ENCODE assay signal across 21 cellular contexts in the genomic region with DNA sequence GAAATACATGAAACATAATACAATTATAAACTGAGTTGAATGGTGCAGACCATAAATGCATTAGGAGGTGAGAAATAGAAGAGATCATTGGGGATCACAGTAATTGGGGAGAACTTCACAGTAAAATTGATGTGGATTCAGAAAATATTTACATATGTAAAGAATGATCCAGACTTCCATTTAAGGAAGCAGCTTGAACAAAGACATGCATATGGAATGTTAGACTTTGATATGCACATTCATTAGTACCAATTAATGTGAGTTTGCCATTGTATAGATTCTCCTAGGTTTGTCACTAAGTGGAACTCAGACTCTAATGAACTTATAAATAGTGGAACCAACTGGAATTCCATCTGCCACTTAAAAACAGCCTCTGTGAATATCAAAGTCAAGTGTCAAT.
A peak's percentile ranks its signal among the peaks of the same experiment; 100 is the strongest.
DNase-seq lines count a peak whose midpoint lies in the region; FAIRE-seq and TF ChIP-seq lines count a peak whose summit lies in the region.
"Had no signal": no experiment of that assay in that cellular context is flagged by ENCODE, and none has a peak within 500 bp of the region (broad histone marks: within the 10 kb centered on the region; RNA-seq: fewer than 3 reads in every experiment).

No MANE protein-coding gene starts in this region.

- H3K9ac ChIP-seq in HUES6 (ENCODE audit: low read length), result no peak overlapping the region
- no peak overlapping the region for H3K9ac ChIP-seq in H1 (replicated peaks in 1 of 4; ENCODE audit: extremely low read depth in 1 of 4, low read depth in 3 of 4, low read length in 3 of 4)

- H3K79me1 ChIP-seq in H1 (ENCODE audit: low read depth, low read length), result no peaks in the 10 kb centered on the region

- H2AFZ ChIP-seq in H1 (ENCODE audit: low read length), result no peak overlapping the region
- no peak overlapping the region for H2AFZ ChIP-seq in osteoblast (ENCODE audit: low read length)

- H3K9me3 ChIP-seq in HUES6 (ENCODE audit: control insufficient read depth, insufficient read depth, low read depth, low read length) (no peaks in the 10 kb centered on the region; the same call in 1 of the 2 replicates), H1 (ENCODE audit: insufficient read depth in 2 of 2, low read depth in 1 of 2, low read length in 1 of 2) (no peaks in the 10 kb centered on the region), iPS DF 6.9 (ENCODE audit: control insufficient read depth, insufficient read depth, low read length) (no peaks in the 10 kb centered on the region), osteoblast (ENCODE audit: low read depth, low read length) (no peaks in the 10 kb centered on the region), left ventricle myocardium inferior (replicated peaks) (peaks cover 21% of the 10 kb centered on the region), adrenal gland (replicated peaks in 1 of 3) (no peaks in the 10 kb centered on the region)
- H3K9me3 ChIP-seq: BE2C had no signal

- H2AK5ac ChIP-seq in H1 (ENCODE audit: low read depth, low read length), result no peak overlapping the region

- H2BK15ac ChIP-seq in H1 (ENCODE audit: low read length), result no peak overlapping the region

- TF ChIP-seq EP300 in H1 (IDR thresholded peaks at IDR 0.05; ENCODE audit: borderline replicate concordance in 1 of 2, low read depth in 2 of 2, low read length in 2 of 2), result no peak

- TF ChIP-seq POLR2A in H1 (IDR thresholded peaks at IDR 0.05; ENCODE audit: control extremely low read depth in 1 of 2, low read depth in 2 of 2, low read length in 2 of 2) (no peak), adrenal gland (IDR thresholded peaks at IDR 0.05) (no peak)

- H3K4me1 ChIP-seq in HUES6 (ENCODE audit: control insufficient read depth, insufficient read depth, low read length) (peaks cover 21% of the 10 kb centered on the region; the same call in 1 of the 2 replicates), H1 (replicated peaks in 1 of 4; ENCODE audit: control insufficient read depth in 3 of 4, insufficient read depth in 4 of 4, low read length in 3 of 4) (peaks cover 0 to 4% (median 0%) of the 10 kb centered on the region in 4 experiments; a peak in 2 of 7 replicates), iPS DF 6.9 (ENCODE audit: control insufficient read depth, insufficient read depth, low read length) (no peaks in the 10 kb centered on the region; the same call in 1 of the 2 replicates), osteoblast (ENCODE audit: insufficient read depth, low read length) (no peaks in the 10 kb centered on the region), left ventricle myocardium inferior (no peaks in the 10 kb centered on the region), adrenal gland (replicated peaks in 1 of 2) (no peaks in the 10 kb centered on the region)
- H3K4me1 ChIP-seq: BE2C had no signal

- H4K20me1 ChIP-seq in H1 (replicated peaks in 1 of 2; ENCODE audit: control insufficient read depth in 1 of 2, insufficient read depth in 2 of 2, low read length in 2 of 2) (no peaks in the 10 kb centered on the region), osteoblast (ENCODE audit: insufficient read depth, low read length) (no peaks in the 10 kb centered on the region)

- H3K36me3 ChIP-seq in HUES6 (ENCODE audit: control insufficient read depth, insufficient read depth, low read length) (no peaks in the 10 kb centered on the region), H1 (ENCODE audit: control insufficient read depth in 2 of 4, insufficient read depth in 4 of 4, low read length in 3 of 4) (no peaks in the 10 kb centered on the region), iPS DF 6.9 (ENCODE audit: control insufficient read depth, insufficient read depth, low read length) (no peaks in the 10 kb centered on the region), osteoblast (ENCODE audit: insufficient read depth, low read length) (no peaks in the 10 kb centered on the region), left ventricle myocardium inferior (no peaks in the 10 kb centered on the region), adrenal gland (replicated peaks in 1 of 2) (no peaks in the 10 kb centered on the region)
- H3K36me3 ChIP-seq: BE2C had no signal

- no peak for FAIRE-seq in H1 (lab: Jason Lieb, UNC)
- FAIRE-seq: A204.1, GM12878, H54 had no signal

- no peak overlapping the region for H4K91ac ChIP-seq in H1 (replicated peaks; ENCODE audit: insufficient read length, low read length)

- H2BK120ac ChIP-seq in H1 (replicated peaks; ENCODE audit: low read depth, low read length), result no peak overlapping the region

- no peak overlapping the region for H3K14ac ChIP-seq in H1 (ENCODE audit: insufficient read length)

- H2BK5ac ChIP-seq in H1 (ENCODE audit: low read depth, low read length), result no peak overlapping the region

- POLR2A ChIA-PET in H1 (lab: Charles Lee; ENCODE audit: partially characterized antibody), result no interaction called here

- H4K8ac ChIP-seq in H1 (ENCODE audit: extremely low read depth, insufficient read depth, low read length), result no peak overlapping the region

- H3K23ac ChIP-seq in H1 (ENCODE audit: insufficient read length), result no peak overlapping the region

- no peak for TF ChIP-seq RAD21 in H1 (IDR thresholded peaks at IDR 0.05 in 1 of 2, conservative IDR thresholded peaks at IDR 0.05 in 1 of 2; ENCODE audit: low read depth in 2 of 2, low read length in 2 of 2)

- no peak overlapping the region for H4K5ac ChIP-seq in H1 (ENCODE audit: insufficient read length, low read depth, low read length)

- CTCF ChIA-PET in H1 (lab: Charles Lee; ENCODE audit: partially characterized antibody), result no interaction called here

- H3K27ac ChIP-seq in HUES6 (ENCODE audit: low read depth, low read length) (peak overlapping the region; percentile 48; the same call in 1 of the 2 replicates), H1 (ENCODE audit: low read depth, low read length) (no peak overlapping the region), iPS DF 6.9 (ENCODE audit: low read length) (no peak overlapping the region), osteoblast (ENCODE audit: low read depth, low read length) (no peak overlapping the region), left ventricle myocardium inferior (replicated peaks) (no peak overlapping the region), adrenal gland (no peak overlapping the region)

- TF ChIP-seq CTCF in H1 (IDR thresholded peaks at IDR 0.05; ENCODE audit: control extremely low read depth in 1 of 3, insufficient read depth in 1 of 3, low read depth in 1 of 3, low read length in 3 of 3) (no peak), osteoblast (IDR thresholded peaks at IDR 0.05; ENCODE audit: extremely low read depth, low read depth, low read length) (no peak), left ventricle myocardium inferior (IDR thresholded peaks at IDR 0.05; ENCODE audit: borderline replicate concordance) (no peak), adrenal gland (IDR thresholded peaks at IDR 0.05) (no peak)

- no peaks in the 10 kb centered on the region for H3K27me3 ChIP-seq in HUES6 (ENCODE audit: control insufficient read depth, insufficient read depth, low read length)
- peaks cover 0 to 1% (median 0%) of the 10 kb centered on the region in 4 experiments; a peak in 1 of 7 replicates for H3K27me3 ChIP-seq in H1 (replicated peaks in 1 of 4; ENCODE audit: control insufficient read depth in 3 of 4, extremely low read depth in 1 of 4, insufficient read depth in 3 of 4, low read length in 3 of 4)
- no peaks in the 10 kb centered on the region for H3K27me3 ChIP-seq in iPS DF 6.9 (ENCODE audit: control insufficient read depth, insufficient read depth, low read length)
- H3K27me3 ChIP-seq in osteoblast (ENCODE audit: insufficient read depth, low read length), result no peaks in the 10 kb centered on the region
- no peaks in the 10 kb centered on the region for H3K27me3 ChIP-seq in left ventricle myocardium inferior (ENCODE audit: low read depth)
- no peaks in the 10 kb centered on the region for H3K27me3 ChIP-seq in adrenal gland
- H3K27me3 ChIP-seq: BE2C had no signal

- H2BK20ac ChIP-seq in H1 (ENCODE audit: low read length), result no peak overlapping the region

- H3K18ac ChIP-seq in H1 (ENCODE audit: extremely low read depth, low read length), result no peak overlapping the region

- no peak overlapping the region for H3K56ac ChIP-seq in H1 (replicated peaks; ENCODE audit: insufficient read length, low read depth, low read length)

- no peak overlapping the region for H3K4ac ChIP-seq in H1 (replicated peaks; ENCODE audit: insufficient read length, low read depth, low read length)

- H3K79me2 ChIP-seq in H1 (ENCODE audit: control insufficient read depth in 1 of 2, insufficient read depth in 2 of 2, low read length in 2 of 2) (no peaks in the 10 kb centered on the region), osteoblast (ENCODE audit: insufficient read depth, low read length) (no peaks in the 10 kb centered on the region)

- H2BK12ac ChIP-seq in H1 (ENCODE audit: low read depth, low read length), result no peak overlapping the region

- H3K4me2 ChIP-seq in H1 (ENCODE audit: insufficient read depth in 1 of 2, low read depth in 2 of 2, low read length in 2 of 2) (peak overlapping the region in 1 of 2 experiments; percentile 25; a peak in 1 of 4 replicates), osteoblast (ENCODE audit: insufficient read depth, low read length) (no peak overlapping the region)

- H3K23me2 ChIP-seq in H1 (ENCODE audit: low read depth, low read length), result no peaks in the 10 kb centered on the region

- no peak for DNase-seq in H1 (ENCODE audit: low read depth in 1 of 2, low spot score in 2 of 2)
- peak; percentile 20 for DNase-seq in iPS DF 6.9 (ENCODE audit: low read depth, low spot score)
- DNase-seq in osteoblast (ENCODE audit: insufficient read length, low spot score, missing footprints), result peak; percentile 49
- DNase-seq in NCI-H524 treated with DMSO at 0.1 percent for 48 hours (lab: John Stamatoyannopoulos, UW), result no peak
- DNase-seq in left ventricle myocardium inferior, result no peak
- DNase-seq in adrenal gland, result no peak
- DNase-seq: ACHN; BE2C; C1 segment of cervical spinal cord; CD4-positive, CD25-positive, alpha-beta regulatory T cell; CD8-positive, alpha-beta memory T cell; COR-L47; DMS 273 treated with DMSO at 0.1 percent for 48 hours; DMS53; DND-41; EL; HCEC 1CT had no signal

- intact Hi-C loops in left ventricle myocardium inferior (cut with micrococcal nuclease), result no loop called here
- intact Hi-C loops in adrenal gland (cut with DNase I), result no loop called here

- H3K4me3 ChIP-seq in HUES6 (ENCODE audit: low read depth, low read length) (no peak overlapping the region), H1 (ENCODE audit: extremely low read depth in 1 of 4, insufficient read depth in 2 of 4, low read depth in 3 of 4, low read length in 4 of 4) (peak overlapping the region in 1 of 4 experiments; percentile 23; a peak in 1 of 8 replicates), iPS DF 6.9 (ENCODE audit: low read length) (no peak overlapping the region), osteoblast (ENCODE audit: insufficient read depth, low read length) (no peak overlapping the region), left ventricle myocardium inferior (no peak overlapping the region), adrenal gland (no peak overlapping the region)
- H3K4me3 ChIP-seq: GM12878 had no signal

TF ChIP-seq in H1, 55 proteins besides CTCF, POLR2A, EP300 and RAD21:
- TF ChIP-seq POU5F1 (IDR thresholded peaks at IDR 0.05; ENCODE audit: low read depth, low read length) (peak; percentile 28; the same call in 1 of the 2 replicates), SIX5 (IDR thresholded peaks at IDR 0.05; ENCODE audit: low read depth, low read length) (no peak)

Comparison
In these comparisons a context has a peak if more than half of its experiments do, and no peak if none do; other contexts are left out.
1. DNase-seq: peak in iPS DF 6.9 (single experiment) and osteoblast (single experiment); none in H1 (0 of 2), NCI-H524 treated with DMSO at 0.1 percent for 48 hours (single experiment), left ventricle myocardium inferior (single experiment) and adrenal gland (0 of 7).